2 cellular contexts compared by ENCODE assay signal in genomic region chr3:171805687-171806086, GRCh38.
TF ChIP-seq lines count a peak whose summit lies in the region.

No MANE protein-coding gene starts in this region.

TF ChIP-seq in IMR-90, 13 proteins besides CTCF, POLR2A, EP300 and RAD21:
- TF ChIP-seq MAZ (IDR thresholded peaks at IDR 0.05; ENCODE audit: borderline replicate concordance, low read depth, low read length), result no peak
- no peak for TF ChIP-seq USF2 (IDR thresholded peaks at IDR 0.05; ENCODE audit: low read depth, low read length)

TF ChIP-seq in GM12878, 131 proteins besides CTCF, POLR2A, EP300 and RAD21:
- 0 out of 2 replicates have a peak, but pooled peaks have one; percentile 16 for TF ChIP-seq ZNF687 (IDR thresholded peaks at IDR 0.05)
- TF ChIP-seq NKRF (conservative IDR thresholded peaks at IDR 0.05), result no peak
- TF ChIP-seq CBX5 (IDR thresholded peaks at IDR 0.05; ENCODE audit: low read depth), result no peak
- no peak for TF ChIP-seq KDM1A (IDR thresholded peaks at IDR 0.05; ENCODE audit: borderline replicate concordance)
- TF ChIP-seq ZNF217 (IDR thresholded peaks at IDR 0.05), result peak; percentile 61
- TF ChIP-seq BACH1 (IDR thresholded peaks at IDR 0.05; ENCODE audit: borderline replicate concordance), result no peak
- TF ChIP-seq, protein P1, sequence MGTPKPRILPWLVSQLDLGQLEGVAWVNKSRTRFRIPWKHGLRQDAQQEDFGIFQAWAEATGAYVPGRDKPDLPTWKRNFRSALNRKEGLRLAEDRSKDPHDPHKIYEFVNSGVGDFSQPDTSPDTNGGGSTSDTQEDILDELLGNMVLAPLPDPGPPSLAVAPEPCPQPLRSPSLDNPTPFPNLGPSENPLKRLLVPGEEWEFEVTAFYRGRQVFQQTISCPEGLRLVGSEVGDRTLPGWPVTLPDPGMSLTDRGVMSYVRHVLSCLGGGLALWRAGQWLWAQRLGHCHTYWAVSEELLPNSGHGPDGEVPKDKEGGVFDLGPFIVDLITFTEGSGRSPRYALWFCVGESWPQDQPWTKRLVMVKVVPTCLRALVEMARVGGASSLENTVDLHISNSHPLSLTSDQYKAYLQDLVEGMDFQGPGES (IDR thresholded peaks at IDR 0.05), result no peak
- peak; percentile 63; the same call in 1 of the 2 replicates for TF ChIP-seq SMARCA5 (IDR thresholded peaks at IDR 0.05)
- TF ChIP-seq POU2F2 (IDR thresholded peaks at IDR 0.05; ENCODE audit: borderline replicate concordance, low read depth, low read length), result no peak
- no peak for TF ChIP-seq CHD2 (IDR thresholded peaks at IDR 0.05; ENCODE audit: borderline replicate concordance, low read depth, low read length)
- TF ChIP-seq HSF1 (IDR thresholded peaks at IDR 0.05; ENCODE audit: low read depth, low read length), result no peak
- TF ChIP-seq MEF2B (IDR thresholded peaks at IDR 0.05; ENCODE audit: partially characterized antibody, poor library complexity, severe bottlenecking), result no peak
TF ChIP-seq in GM12878: peak in this region for 3.
